Comparison of ENCODE assay signal across 14 cellular contexts in genomic region chr6:157089258-157089657, GRCh38.
DNase-seq lines count a peak whose midpoint lies in the region; ATAC-seq, FAIRE-seq and TF ChIP-seq lines count a peak whose summit lies in the region.
"Had no signal": no experiment of that assay in that cellular context is flagged by ENCODE, and none has a peak within 500 bp of the region (broad histone marks: within the 10 kb centered on the region; RNA-seq: fewer than 3 reads in every experiment).

No MANE protein-coding gene starts in this region.

- H3K79me2 ChIP-seq in fibroblast of lung (ENCODE audit: control insufficient read depth, insufficient read depth, low read length): no peaks in the 10 kb centered on the region

- in situ Hi-C loops in SK-MEL-5 (cut with HindIII; ENCODE audit: low pct_unique_long_range_greater_than_20kb, low sequenced_read_pairs): no loop called here

- peak overlapping the region; percentile 45 for H3K27ac ChIP-seq in fibroblast of lung (ENCODE audit: insufficient read depth, low read length)
- H3K27ac ChIP-seq: HL-60, lower lobe of right lung had no signal

- peaks cover 9% of the 10 kb centered on the region for H3K36me3 Mint-ChIP-seq in osteocyte (ENCODE audit: unreplicated experiment)

- no peak overlapping the region for H3K4me2 ChIP-seq in fibroblast of lung (ENCODE audit: extremely low read depth, insufficient read depth, low read length)

- no peaks in the 10 kb centered on the region for H3K9me3 Mint-ChIP-seq in osteocyte (ENCODE audit: unreplicated experiment)

- ATAC-seq in HG02610 (IDR thresholded peaks at IDR 0.05; ENCODE audit: unreplicated experiment): no peak
- ATAC-seq: activated CD4-positive, CD25-positive, alpha-beta regulatory T cell treated with anti-CD3 and anti-CD28 coated beads, Interleukin-2, amount 50 U/mL, for 24 hours had no signal

- H3K4me3 ChIP-seq in H7 (ENCODE audit: insufficient read depth, low read depth, low read length) (no peak overlapping the region), fibroblast of lung (replicated peaks in 1 of 4; ENCODE audit: control extremely low read depth in 1 of 4, insufficient read depth in 1 of 4, low read depth in 3 of 4, low read length in 4 of 4) (no peak overlapping the region)
- H3K4me3 ChIP-seq: lower lobe of right lung had no signal

- H3K9ac ChIP-seq in fibroblast of lung (ENCODE audit: insufficient read depth, low read length): no peak overlapping the region

- H3K4me3 Mint-ChIP-seq in osteocyte (ENCODE audit: unreplicated experiment): no peak overlapping the region

- TF ChIP-seq CTCF in fibroblast of lung (conservative IDR thresholded peaks at IDR 0.05 in 1 of 2, IDR thresholded peaks at IDR 0.05 in 1 of 2; ENCODE audit: low read depth in 1 of 2, low read length in 2 of 2) (no peak), osteocyte (IDR thresholded peaks at IDR 0.05) (no peak)

- TF ChIP-seq POLR2A in GM12892 (IDR thresholded peaks at IDR 0.05; ENCODE audit: low read depth, low read length): no peak

- H3K4me1 Mint-ChIP-seq in osteocyte (ENCODE audit: unreplicated experiment): peaks cover 22% of the 10 kb centered on the region

- FAIRE-seq in GM12892 (lab: Jason Lieb, UNC): no peak

- peak overlapping the region; percentile 81 for H3K27ac Mint-ChIP-seq in osteocyte (ENCODE audit: unreplicated experiment)

- peak; percentile 71 for DNase-seq in H7
- DNase-seq in SK-MEL-5 (ENCODE audit: low read depth, low spot score): peak; percentile 23
- DNase-seq in fibroblast of lung (ENCODE audit: low read depth in 2 of 2): peak in 1 of 2 donors; percentile 52
- no peak for DNase-seq in osteocyte (ENCODE audit: extremely low spot score, unreplicated experiment)
- DNase-seq in NCI-H2196 treated with DMSO at 0.1 percent for 48 hours (lab: John Stamatoyannopoulos, UW; ENCODE audit: unreplicated experiment): no peak
- DNase-seq in GM12892 (ENCODE audit: insufficient read length): no peak
- no peak for DNase-seq in COLO829 (ENCODE audit: low spot score)
- DNase-seq: activated naive CD4-positive, alpha-beta T cell; lower lobe of right lung; NCI-H1930; SHP77 treated with DMSO at 0.1 percent for 48 hours had no signal

- H3K27me3 ChIP-seq in H7 (ENCODE audit: control insufficient read depth, insufficient read depth, low read length): no peaks in the 10 kb centered on the region
- H3K27me3 ChIP-seq in fibroblast of lung (ENCODE audit: control insufficient read depth, insufficient read depth, low read length): no peaks in the 10 kb centered on the region

- H3K9me3 ChIP-seq in fibroblast of lung (ENCODE audit: control insufficient read depth, insufficient read depth, low read depth, low read length): no peaks in the 10 kb centered on the region
- H3K9me3 ChIP-seq: lower lobe of right lung had no signal

- H3K27me3 Mint-ChIP-seq in osteocyte (ENCODE audit: unreplicated experiment): no peaks in the 10 kb centered on the region

- H4K20me1 ChIP-seq in fibroblast of lung (ENCODE audit: control insufficient read depth, extremely low read depth, insufficient read depth, low read length): no peaks in the 10 kb centered on the region

- peaks cover 7% of the 10 kb centered on the region for H3K4me1 ChIP-seq in fibroblast of lung (ENCODE audit: control insufficient read depth, extremely low read depth, insufficient read depth, low read length)

- H3K36me3 ChIP-seq in H7 (replicated peaks; ENCODE audit: control insufficient read depth, insufficient read depth, low read length): no peaks in the 10 kb centered on the region
- H3K36me3 ChIP-seq in fibroblast of lung (ENCODE audit: control insufficient read depth, insufficient read depth, low read length): no peaks in the 10 kb centered on the region

- H2AFZ ChIP-seq in fibroblast of lung (ENCODE audit: low read length): no peak overlapping the region

Comparison
In these comparisons a context has a peak if more than half of its experiments do, and no peak if none do; other contexts are left out.
1. DNase-seq: peak in H7 (single experiment) and SK-MEL-5 (single experiment); none in osteocyte (single experiment), NCI-H2196 treated with DMSO at 0.1 percent for 48 hours (single experiment), GM12892 (single experiment) and COLO829 (single experiment).